Comparison of ENCODE assay signal across 8 cellular contexts in genomic region chr6:90025418-90026089, GRCh38.
DNase-seq lines count a peak whose midpoint lies in the region; ATAC-seq and TF ChIP-seq lines count a peak whose summit lies in the region.

No MANE protein-coding gene starts in this region.

- no peaks in the 10 kb centered on the region for H3K36me3 ChIP-seq in breast epithelium

- ATAC-seq in stimulated activated naive CD8-positive, alpha-beta T cell treated with anti-CD3 and anti-CD28 coated beads, Interleukin-15, amount 100 ng/mL, for 72 hours, result peak; percentile 93

- TF ChIP-seq CTCF in MCF 10A (IDR thresholded peaks at IDR 0.05; ENCODE audit: unreplicated experiment) (no peak), breast epithelium (IDR thresholded peaks at IDR 0.05) (no peak)

- intact Hi-C loops in MCF 10A (cut with micrococcal nuclease) (no loop called here), breast epithelium (cut with DNase I; ENCODE audit: low total_unique reads) (no loop called here), posterior cingulate gyrus (cut with DNase I) (no loop called here)
- intact Hi-C loops in activated CD4-positive, alpha-beta T cell treated with anti-CD3 and anti-CD28 coated beads, Interleukin-2, amount 10 ng/mL, durations not matched to agents 24 days and 14 days (cut with micrococcal nuclease), result loop anchor here (1.0 to 5.0 kb wide), 9 partner anchors 17 to 452 kb away; no protein-coding TSS in a partner anchor

- CTCF ChIA-PET in MCF 10A (lab: Yijun Ruan, JAX), result interaction anchor here (0.7 kb wide), 1 partner anchor 10 kb away, joined by 4 read pairs; no protein-coding TSS in a partner anchor

- peaks cover 5% of the 10 kb centered on the region for H3K36me3 Mint-ChIP-seq in MCF 10A (ENCODE audit: insufficient read depth, unreplicated experiment)
- peaks cover 57% of the 10 kb centered on the region for H3K36me3 Mint-ChIP-seq in activated CD4-positive, alpha-beta T cell treated with anti-CD3 and anti-CD28 coated beads, Interleukin-2, amount 10 ng/mL, durations not matched to agents 24 days and 14 days (ENCODE audit: low read depth)

- no peak for TF ChIP-seq POLR2A in breast epithelium (IDR thresholded peaks at IDR 0.05)

- POLR2A ChIA-PET in MCF 10A (lab: Yijun Ruan, JAX), result interaction anchor here (1.0 to 2.6 kb wide), 2 partner anchors 26 to 72 kb away, joined by 3 to 11 read pairs; no protein-coding TSS in a partner anchor

- DNase-seq in MCF 10A (ENCODE audit: unreplicated experiment) (peak; percentile 87), breast epithelium (ENCODE audit: low spot score in 2 of 2) (no peak), glomerular visceral epithelial cell (ENCODE audit: extremely low spot score) (peak; percentile 78), iPS-NIHi7 (ENCODE audit: extremely low spot score) (no peak), posterior cingulate gyrus (no peak), NCI-H2081 treated with DMSO at 0.1 percent for 48 hours (lab: John Stamatoyannopoulos, UW) (no peak)
- peak; percentile 72 for DNase-seq in activated CD4-positive, alpha-beta T cell treated with anti-CD3 and anti-CD28 coated beads, Interleukin-2, amount 10 ng/mL, durations not matched to agents 24 days and 14 days
- DNase-seq in stimulated activated naive CD8-positive, alpha-beta T cell treated with anti-CD3 and anti-CD28 coated beads, Interleukin-15, amount 100 ng/mL, for 72 hours, result peak; percentile 54 to 72

- BruUV-seq in MCF 10A (replicated peaks; lab: Mats Ljungman, UMichigan), result no TSS peak

- H3K9me3 Mint-ChIP-seq in MCF 10A (ENCODE audit: unreplicated experiment), result no peaks in the 10 kb centered on the region
- H3K9me3 Mint-ChIP-seq in activated CD4-positive, alpha-beta T cell treated with anti-CD3 and anti-CD28 coated beads, Interleukin-2, amount 10 ng/mL, durations not matched to agents 24 days and 14 days, result peaks cover 5% of the 10 kb centered on the region
- no peaks in the 10 kb centered on the region for H3K9me3 Mint-ChIP-seq in stimulated activated naive CD8-positive, alpha-beta T cell treated with anti-CD3 and anti-CD28 coated beads, Interleukin-15, amount 100 ng/mL, for 72 hours

- H3K4me3 Mint-ChIP-seq in MCF 10A (ENCODE audit: unreplicated experiment), result no peak overlapping the region
- H3K4me3 Mint-ChIP-seq in activated CD4-positive, alpha-beta T cell treated with anti-CD3 and anti-CD28 coated beads, Interleukin-2, amount 10 ng/mL, durations not matched to agents 24 days and 14 days, result peak overlapping the region; percentile 56
- H3K4me3 Mint-ChIP-seq in stimulated activated naive CD8-positive, alpha-beta T cell treated with anti-CD3 and anti-CD28 coated beads, Interleukin-15, amount 100 ng/mL, for 72 hours, result peak overlapping the region; percentile 64 to 89

- peaks cover 17% of the 10 kb centered on the region for H3K4me1 Mint-ChIP-seq in MCF 10A (ENCODE audit: insufficient read depth, unreplicated experiment)
- peaks cover 67% of the 10 kb centered on the region for H3K4me1 Mint-ChIP-seq in activated CD4-positive, alpha-beta T cell treated with anti-CD3 and anti-CD28 coated beads, Interleukin-2, amount 10 ng/mL, durations not matched to agents 24 days and 14 days
- H3K4me1 Mint-ChIP-seq in stimulated activated naive CD8-positive, alpha-beta T cell treated with anti-CD3 and anti-CD28 coated beads, Interleukin-15, amount 100 ng/mL, for 72 hours, result peaks cover 88% of the 10 kb centered on the region

- H3K4me3 ChIP-seq in breast epithelium, result no peak overlapping the region

- H3K4me1 ChIP-seq in breast epithelium, result no peaks in the 10 kb centered on the region

- H3K27me3 Mint-ChIP-seq in MCF 10A (ENCODE audit: insufficient read depth, unreplicated experiment), result no peaks in the 10 kb centered on the region
- no peaks in the 10 kb centered on the region for H3K27me3 Mint-ChIP-seq in activated CD4-positive, alpha-beta T cell treated with anti-CD3 and anti-CD28 coated beads, Interleukin-2, amount 10 ng/mL, durations not matched to agents 24 days and 14 days
- H3K27me3 Mint-ChIP-seq in stimulated activated naive CD8-positive, alpha-beta T cell treated with anti-CD3 and anti-CD28 coated beads, Interleukin-15, amount 100 ng/mL, for 72 hours, result no peaks in the 10 kb centered on the region

- H3K27me3 ChIP-seq in breast epithelium, result no peaks in the 10 kb centered on the region

- H3K27ac ChIP-seq in breast epithelium, result no peak overlapping the region

- peak overlapping the region; percentile 41 for H3K27ac Mint-ChIP-seq in MCF 10A (ENCODE audit: low read depth, unreplicated experiment)
- peak overlapping the region; percentile 90 for H3K27ac Mint-ChIP-seq in activated CD4-positive, alpha-beta T cell treated with anti-CD3 and anti-CD28 coated beads, Interleukin-2, amount 10 ng/mL, durations not matched to agents 24 days and 14 days
- peak overlapping the region; percentile 19 to 95 for H3K27ac Mint-ChIP-seq in stimulated activated naive CD8-positive, alpha-beta T cell treated with anti-CD3 and anti-CD28 coated beads, Interleukin-15, amount 100 ng/mL, for 72 hours

- no peaks in the 10 kb centered on the region for H3K9me3 ChIP-seq in breast epithelium

Comparison
In these comparisons a context has a peak if more than half of its experiments do, and no peak if none do; other contexts are left out.
1. DNase-seq: peak in MCF 10A (single experiment), activated CD4-positive, alpha-beta T cell treated with anti-CD3 and anti-CD28 coated beads, Interleukin-2, amount 10 ng/mL, durations not matched to agents 24 days and 14 days (single experiment), glomerular visceral epithelial cell (single experiment) and stimulated activated naive CD8-positive, alpha-beta T cell treated with anti-CD3 and anti-CD28 coated beads, Interleukin-15, amount 100 ng/mL, for 72 hours (2 of 2); none in breast epithelium (0 of 2), iPS-NIHi7 (single experiment), posterior cingulate gyrus (0 of 10) and NCI-H2081 treated with DMSO at 0.1 percent for 48 hours (single experiment).
2. Peak in every context shown above with its lines, with median percentiles within 50 percentile points of each other: H3K27ac Mint-ChIP-seq.